Comparison of ENCODE assay signal across 11 cellular contexts in genomic region chr22:46115755-46116490, GRCh38. TPM values are rescaled to one million over a fixed set of nuclear protein-coding genes. Genes with fewer than 3 reads are reported as not detected.
A peak's percentile ranks its signal among the peaks of the same experiment; 100 is the strongest.
DNase-seq lines count a peak whose midpoint lies in the region; ATAC-seq and TF ChIP-seq lines count a peak whose summit lies in the region.
"Had no signal": no experiment of that assay in that cellular context is flagged by ENCODE, and none has a peak within 500 bp of the region (broad histone marks: within the 10 kb centered on the region; RNA-seq: fewer than 3 reads in every experiment).

No MANE protein-coding gene starts in this region.

- POLR2A ChIA-PET in CD4-positive, alpha-beta T cell (lab: Charles Lee) = interaction anchor here (0.6 to 1.8 kb wide), 7 partner anchors 46 to 134 kb away, joined by 3 to 8 read pairs (median 4); partner anchors contain the start of gene CDPF1

- WGBS in adipose tissue, 3 donors = 37 to 60% (median 46%) methylated on average over 23 of the region's 23 CpGs

- no peak overlapping the region for H3K4me3 Mint-ChIP-seq in CD4-positive, alpha-beta T cell
- H3K4me3 Mint-ChIP-seq: CD14-positive monocyte; stimulated activated effector memory CD8-positive, alpha-beta T cell treated with anti-CD3 and anti-CD28 coated beads, Interleukin-12 subunit alpha, Interleukin-12 subunit beta, amount 100 ng/mL, for 72 hours had no signal

- H3K27me3 Mint-ChIP-seq in CD4-positive, alpha-beta T cell = no peaks in the 10 kb centered on the region
- H3K27me3 Mint-ChIP-seq: naive B cell had no signal

- no peak overlapping the region for H3K27ac Mint-ChIP-seq in CD4-positive, alpha-beta T cell

- ATAC-seq in CD4-positive, alpha-beta T cell (ENCODE audit: poor library complexity) = peak; percentile 37
- ATAC-seq in left ventricle myocardium superior (peak; percentile 1), GM21737 (IDR thresholded peaks at IDR 0.05; ENCODE audit: unreplicated experiment) (no peak)

- H3K36me3 ChIP-seq in skeletal muscle tissue (ENCODE audit: control insufficient read depth in 3 of 3, insufficient read depth in 3 of 3, low read length in 3 of 3) = peaks cover 8 to 17% (median 15%) of the 10 kb centered on the region in 3 donors

- no peaks in the 10 kb centered on the region for H3K9me3 Mint-ChIP-seq in CD4-positive, alpha-beta T cell
- H3K9me3 Mint-ChIP-seq: CD14-positive monocyte; naive B cell; stimulated activated effector memory CD8-positive, alpha-beta T cell treated with anti-CD3 and anti-CD28 coated beads, Interleukin-12 subunit alpha, Interleukin-12 subunit beta, amount 100 ng/mL, for 72 hours had no signal

- H3K36me3 Mint-ChIP-seq in CD4-positive, alpha-beta T cell (ENCODE audit: low read depth) = no peaks in the 10 kb centered on the region
- H3K36me3 Mint-ChIP-seq: naive B cell; stimulated activated effector memory CD8-positive, alpha-beta T cell treated with anti-CD3 and anti-CD28 coated beads, Interleukin-12 subunit alpha, Interleukin-12 subunit beta, amount 100 ng/mL, for 72 hours had no signal

- DNase-seq in CD4-positive, alpha-beta T cell = no peak
- DNase-seq in left ventricle myocardium superior = peak; percentile 47
- no peak for DNase-seq in hepatic stellate cell (ENCODE audit: low spot score)
- DNase-seq in T1000 (lab: John Stamatoyannopoulos, UW) = no peak
- no peak for DNase-seq in activated T-cell treated with anti-CD3 and anti-CD28 coated beads for 4 hours

- H3K27me3 ChIP-seq in CD4-positive, alpha-beta T cell (ENCODE audit: control insufficient read depth, insufficient read depth, low read length) = no peaks in the 10 kb centered on the region
- no peaks in the 10 kb centered on the region for H3K27me3 ChIP-seq in skeletal muscle tissue (ENCODE audit: control insufficient read depth in 3 of 3, insufficient read depth in 3 of 3, low read length in 3 of 3)

- no peak overlapping the region for H3K4me3 ChIP-seq in skeletal muscle tissue (ENCODE audit: low read length in 3 of 3)

- no peak for TF ChIP-seq CTCF in CD4-positive, alpha-beta T cell (IDR thresholded peaks at IDR 0.05)

- no peak overlapping the region for H3K27ac ChIP-seq in CD4-positive, alpha-beta T cell (ENCODE audit: low read depth, low read length)
- H3K27ac ChIP-seq in adipose tissue (ENCODE audit: low read depth, low read length) (peak overlapping the region; percentile 80), skeletal muscle tissue (ENCODE audit: low read depth, low read length) (peak overlapping the region; percentile 51)

- H3K4me1 ChIP-seq in skeletal muscle tissue (ENCODE audit: control insufficient read depth in 3 of 3, insufficient read depth in 3 of 3, low read length in 3 of 3) = peaks cover 53 to 66% (median 59%) of the 10 kb centered on the region in 3 donors

- H3K4me1 Mint-ChIP-seq in CD4-positive, alpha-beta T cell (ENCODE audit: low read depth) = no peaks in the 10 kb centered on the region
- H3K4me1 Mint-ChIP-seq: stimulated activated effector memory CD8-positive, alpha-beta T cell treated with anti-CD3 and anti-CD28 coated beads, Interleukin-12 subunit alpha, Interleukin-12 subunit beta, amount 100 ng/mL, for 72 hours had no signal

- CTCF ChIA-PET in CD4-positive, alpha-beta T cell (lab: Charles Lee) = interaction anchor here (0.7 to 3.5 kb wide), 14 partner anchors 58 to 569 kb away, joined by 3 to 78 read pairs (median 5); no protein-coding TSS in a partner anchor

- intact Hi-C loops in CD4-positive, alpha-beta T cell (cut with DNase I, micrococcal nuclease) = loop anchor here (1.0 to 10.0 kb wide), 6 partner anchors 41 to 251 kb away; no protein-coding TSS in a partner anchor
- intact Hi-C loops in left ventricle myocardium superior (cut with micrococcal nuclease) = loop anchor here (5.0 kb wide), 1 partner anchor 109 kb away; no protein-coding TSS in a partner anchor

- H3K9ac ChIP-seq in skeletal muscle tissue (ENCODE audit: low read depth in 1 of 3, low read length in 3 of 3) = peak overlapping the region in 2 of 3 donors; percentile 19 to 62

- H3K9me3 ChIP-seq in CD4-positive, alpha-beta T cell (ENCODE audit: control insufficient read depth, low read length) = no peaks in the 10 kb centered on the region
- H3K9me3 ChIP-seq in skeletal muscle tissue (ENCODE audit: control insufficient read depth in 3 of 3, low read length in 3 of 3) = no peaks in the 10 kb centered on the region

RNA-seq across cellular contexts. Expression of gene PPARA, which starts 34.4 kb away (rescaled TPM):
- total RNA-seq in CD4-positive, alpha-beta T cell = 1 to 10 TPM; 9.1 to 9.3 TPM
- polyA plus RNA-seq in adipose tissue = 10 to 100 TPM in 1 of 3 donors, 1 to 10 TPM in 2; 7.2 to 15.4 (median 8.2) TPM
- total RNA-seq in left ventricle myocardium superior (78.9 TPM), skeletal muscle tissue (18.8 TPM)
